1 cellular context compared by ENCODE assay signal in genomic region chr10:27241640-27242472, GRCh38.
TF ChIP-seq lines count a peak whose summit lies in the region.

No MANE protein-coding gene starts in this region.

TF ChIP-seq in K562, 482 proteins besides CTCF, POLR2A, EP300 and RAD21 (continued from another document and continues in another):
- TF ChIP-seq MEIS2 (IDR thresholded peaks at IDR 0.05; ENCODE audit: partially characterized antibody) (no peak), NBN (IDR thresholded peaks at IDR 0.05; ENCODE audit: low read depth) (0 out of 2 replicates have a peak, but pooled peaks have one; percentile 26), EWSR1 (IDR thresholded peaks at IDR 0.05; ENCODE audit: borderline replicate concordance, low read depth, partially characterized antibody) (no peak), NR2C1 (IDR thresholded peaks at IDR 0.05) (peak; percentile 76), NR2C1 (tag; IDR thresholded peaks at IDR 0.05) (peak; percentile 89), ZBTB5 (IDR thresholded peaks at IDR 0.05) (no peak), MGA (IDR thresholded peaks at IDR 0.05) (no peak), THRA (IDR thresholded peaks at IDR 0.05) (no peak), TFAP4 (CRISPR knock-in tag; IDR thresholded peaks at IDR 0.05; ENCODE audit: borderline replicate concordance) (peak; percentile 82), MIER1 (IDR thresholded peaks at IDR 0.05; ENCODE audit: low read depth) (no peak), HNRNPUL1 (IDR thresholded peaks at IDR 0.05; ENCODE audit: low read length) (no peak), FOXA3 (CRISPR knock-in tag; conservative IDR thresholded peaks at IDR 0.05 in 1 of 2, IDR thresholded peaks at IDR 0.05 in 1 of 2) (no peak), POLR2B (IDR thresholded peaks at IDR 0.05; ENCODE audit: low read depth, partially characterized antibody) (peak; percentile 77), ZNF77 (CRISPR knock-in tag; IDR thresholded peaks at IDR 0.05) (no peak), PPARD (CRISPR knock-in tag; IDR thresholded peaks at IDR 0.05) (no peak; the same call in 1 of the 2 replicates), NFATC3 (IDR thresholded peaks at IDR 0.05) (no peak), ZBED1 (IDR thresholded peaks at IDR 0.05) (no peak; the same call in 1 of the 2 replicates), TGIF2 (CRISPR knock-in tag; IDR thresholded peaks at IDR 0.05) (no peak), ZC3H8 (IDR thresholded peaks at IDR 0.05) (no peak), ZC3H11A (IDR thresholded peaks at IDR 0.05; ENCODE audit: low read depth, low read length) (no peak), ZNF133 (CRISPR knock-in tag; IDR thresholded peaks at IDR 0.05) (no peak), HIVEP1 (CRISPR knock-in tag; IDR thresholded peaks at IDR 0.05) (no peak), MTA1 (IDR thresholded peaks at IDR 0.05; ENCODE audit: borderline replicate concordance) (no peak), MAFF (IDR thresholded peaks at IDR 0.05; ENCODE audit: low read length) (no peak), CXXC5 (CRISPR knock-in tag; IDR thresholded peaks at IDR 0.05) (peak; percentile 94), USF1 (CRISPR knock-in tag; IDR thresholded peaks at IDR 0.05) (no peak), ZFX (CRISPR knock-in tag; IDR thresholded peaks at IDR 0.05) (peak; percentile 91), FOXM1 (IDR thresholded peaks at IDR 0.05; ENCODE audit: low read depth) (no peak; the same call in 1 of the 2 replicates), FOXM1 (CRISPR knock-in tag; IDR thresholded peaks at IDR 0.05; ENCODE audit: low read depth) (no peak), ZNF224 (CRISPR knock-in tag; IDR thresholded peaks at IDR 0.05) (no peak), CAMTA2 (CRISPR knock-in tag; conservative IDR thresholded peaks at IDR 0.05) (no peak), SAP30 (IDR thresholded peaks at IDR 0.05; ENCODE audit: borderline replicate concordance, insufficient read depth, low read depth, low read length, poor library complexity, severe bottlenecking) (no peak), MTA2 (IDR thresholded peaks at IDR 0.05; ENCODE audit: low read depth) (no peak), ZNF184 (CRISPR knock-in tag; IDR thresholded peaks at IDR 0.05) (no peak), KLF1 (tag; IDR thresholded peaks at IDR 0.05) (no peak; the same call in 1 of the 2 replicates), THAP12 (CRISPR knock-in tag; IDR thresholded peaks at IDR 0.05) (peak; percentile 82), MCM7 (IDR thresholded peaks at IDR 0.05) (no peak), BACH1 (tag; IDR thresholded peaks at IDR 0.05) (peak; percentile 69; the same call in 1 of the 2 replicates), ZKSCAN8 (CRISPR knock-in tag; IDR thresholded peaks at IDR 0.05) (peak; percentile 90), ZNF12 (CRISPR knock-in tag; IDR thresholded peaks at IDR 0.05) (no peak; the same call in 1 of the 2 replicates), REST (CRISPR knock-in tag; IDR thresholded peaks at IDR 0.05; ENCODE audit: low read depth) (no peak), POLR2H (tag; IDR thresholded peaks at IDR 0.05; ENCODE audit: low read depth) (peak; percentile 81), ZFP30 (CRISPR knock-in tag; IDR thresholded peaks at IDR 0.05; ENCODE audit: borderline replicate concordance) (no peak), ESRRA (IDR thresholded peaks at IDR 0.05; ENCODE audit: borderline replicate concordance, low read depth) (peak; percentile 33; the same call in 1 of the 2 replicates), FOXK1 (CRISPR knock-in tag; IDR thresholded peaks at IDR 0.05; ENCODE audit: borderline replicate concordance) (0 out of 2 replicates have a peak, but pooled peaks have one; percentile 6)
